ENCODE assay signal across 12 cellular contexts in genomic region chr13:107005577-107005976, GRCh38.
DNase-seq lines count a peak whose midpoint lies in the region; ATAC-seq and TF ChIP-seq lines count a peak whose summit lies in the region.
"Had no signal": no experiment of that assay in that cellular context is flagged by ENCODE, and none has a peak within 500 bp of the region (broad histone marks: within the 10 kb centered on the region; RNA-seq: fewer than 3 reads in every experiment).

No MANE protein-coding gene starts in this region.

- POLR2A ChIA-PET in OCI-LY7 (lab: Charles Lee) = no interaction called here

- TF ChIP-seq CTCF in OCI-LY7 (conservative IDR thresholded peaks at IDR 0.05; ENCODE audit: low read length) = no peak

- H3K27me3 ChIP-seq in H7 (ENCODE audit: control insufficient read depth, insufficient read depth, low read length) = no peaks in the 10 kb centered on the region

- DNase-seq in DMS53 (lab: John Stamatoyannopoulos, UW) (peak; percentile 51), NCI-H510A treated with DMSO at 0.1 percent for 48 hours (lab: John Stamatoyannopoulos, UW) (peak; percentile 33), left kidney (ENCODE audit: low read depth, low spot score) (peak; percentile 15), OCI-LY7 (ENCODE audit: low spot score) (no peak), H7 (no peak)
- DNase-seq: CD4-positive, alpha-beta memory T cell; IMR-90; KBM-7 had no signal

- no peaks in the 10 kb centered on the region for H3K9me2 ChIP-seq in OCI-LY7 (ENCODE audit: insufficient read depth, low read length)

- no peak overlapping the region for H3K27ac ChIP-seq in OCI-LY7 (ENCODE audit: low read depth, low read length, poor library complexity, severe bottlenecking)
- H3K27ac ChIP-seq: C4-2B had no signal

- H3K4me1 ChIP-seq in OCI-LY7 (ENCODE audit: insufficient read depth, low read length, poor library complexity, severe bottlenecking) = peaks cover 6% of the 10 kb centered on the region

- CTCF ChIA-PET in OCI-LY7 (lab: Charles Lee; ENCODE audit: unreplicated experiment) = no interaction called here

- no peak overlapping the region for H3K4me2 ChIP-seq in OCI-LY7 (ENCODE audit: low read length)

- intact Hi-C loops in OCI-LY7 (cut with micrococcal nuclease; ENCODE audit: unreplicated experiment) = no loop called here

- no peaks in the 10 kb centered on the region for H4K20me1 ChIP-seq in OCI-LY7 (ENCODE audit: insufficient read depth, low read length)

- no TSS peak for BruUV-seq in OCI-LY7 (replicated peaks; lab: Mats Ljungman, UMichigan)

- H3K4me3 ChIP-seq in OCI-LY7 (ENCODE audit: low read depth, low read length, poor library complexity, severe bottlenecking) (no peak overlapping the region), H7 (ENCODE audit: insufficient read depth, low read depth, low read length) (no peak overlapping the region)

- H3K36me3 ChIP-seq in OCI-LY7 (ENCODE audit: insufficient read depth, low read length) (no peaks in the 10 kb centered on the region), H7 (replicated peaks; ENCODE audit: control insufficient read depth, insufficient read depth, low read length) (no peaks in the 10 kb centered on the region)

- no peaks in the 10 kb centered on the region for H3K79me2 ChIP-seq in OCI-LY7 (ENCODE audit: insufficient read depth, low read depth, low read length)

- ATAC-seq in HG03432 (IDR thresholded peaks at IDR 0.05; ENCODE audit: unreplicated experiment) (peak; percentile 53), GM21717 (IDR thresholded peaks at IDR 0.05; ENCODE audit: unreplicated experiment) (no peak), GM19328 (IDR thresholded peaks at IDR 0.05; ENCODE audit: unreplicated experiment) (no peak)

- no peaks in the 10 kb centered on the region for H3K9me3 ChIP-seq in OCI-LY7 (ENCODE audit: low read length)

- no peak overlapping the region for H2AFZ ChIP-seq in OCI-LY7 (ENCODE audit: low read length)

Comparison
In these comparisons a context has a peak if more than half of its experiments do, and no peak if none do; other contexts are left out.
1. DNase-seq: peak in DMS53 (single experiment), NCI-H510A treated with DMSO at 0.1 percent for 48 hours (single experiment) and left kidney (single experiment); none in OCI-LY7 (single experiment) and H7 (single experiment).